In the genomic region with DNA sequence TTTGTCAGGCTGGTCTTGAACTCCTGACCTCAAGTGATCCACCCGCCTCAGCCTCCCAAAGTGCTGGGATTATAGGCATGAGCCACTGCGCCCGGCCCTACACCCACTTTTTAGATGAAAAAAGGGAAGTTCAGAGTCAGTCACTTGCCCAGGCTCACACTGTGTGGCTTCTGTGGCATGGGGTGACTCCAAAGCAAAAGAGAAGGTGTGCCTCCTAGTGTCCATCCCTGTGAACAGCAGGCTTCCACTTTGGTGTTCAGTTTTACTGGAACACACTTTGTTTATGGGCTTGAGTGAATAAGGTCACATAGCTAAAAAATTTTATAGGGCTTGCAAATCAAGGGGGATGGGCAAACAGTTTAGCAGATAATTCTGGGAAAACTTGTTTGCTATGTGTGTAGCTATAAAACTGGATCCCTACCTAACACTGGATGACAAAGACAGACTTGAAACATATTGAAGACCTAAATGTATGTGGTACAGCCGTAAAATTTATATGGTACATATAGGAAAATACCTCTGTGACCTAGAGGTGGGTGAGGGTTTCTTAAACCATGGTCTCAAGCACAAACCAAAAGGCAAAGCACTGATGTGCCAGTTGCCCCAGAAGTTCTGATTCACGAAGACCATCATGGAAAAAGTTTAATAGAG, we compare ENCODE assay signal across 8 cellular contexts. TPM values are rescaled to one million over a fixed set of nuclear protein-coding genes. Genes with fewer than 3 reads are reported as not detected.
A peak's percentile ranks its signal among the peaks of the same experiment; 100 is the strongest.
DNase-seq lines count a peak whose midpoint lies in the region; ATAC-seq lines count a peak whose summit lies in the region.

No MANE protein-coding gene starts in this region.

- no peaks in the 10 kb centered on the region for H3K4me1 Mint-ChIP-seq in stimulated activated effector memory CD8-positive, alpha-beta T cell treated with anti-CD3 and anti-CD28 coated beads, Interleukin-12 subunit alpha, Interleukin-12 subunit beta, amount 100 ng/mL, for 72 hours

- peak; percentile 80 for ATAC-seq in HG02759 (IDR thresholded peaks at IDR 0.05; ENCODE audit: unreplicated experiment)
- peak; percentile 84 for ATAC-seq in stimulated activated effector memory CD8-positive, alpha-beta T cell treated with anti-CD3 and anti-CD28 coated beads, Interleukin-12 subunit alpha, Interleukin-12 subunit beta, amount 100 ng/mL, for 72 hours

- peak; percentile 19 for DNase-seq in NCI-H1436 (lab: John Stamatoyannopoulos, UW)
- DNase-seq in NCI-H1436 treated with DMSO at 0.1 percent for 48 hours (lab: John Stamatoyannopoulos, UW) = no peak
- DNase-seq in NCI-H345 treated with DMSO at 0.1 percent for 48 hours (lab: John Stamatoyannopoulos, UW; ENCODE audit: unreplicated experiment) = peak; percentile 10
- peak; percentile 31 to 50 for DNase-seq in activated CD4-positive, alpha-beta T cell treated with anti-CD3 and anti-CD28 coated beads, Interleukin-2, amount 50 U/mL, for 24 hours (ENCODE audit: low read depth in 1 of 2, low spot score in 1 of 2)
- DNase-seq in effector CD4-positive, alpha-beta T cell = peak; percentile 44
- DNase-seq in mucosa of gallbladder (ENCODE audit: low spot score) = peak; percentile 69
- DNase-seq in stimulated activated effector memory CD8-positive, alpha-beta T cell treated with anti-CD3 and anti-CD28 coated beads, Interleukin-12 subunit alpha, Interleukin-12 subunit beta, amount 100 ng/mL, for 72 hours (ENCODE audit: low spot score in 2 of 2) = peak; percentile 53 to 79

- no peaks in the 10 kb centered on the region for H3K9me3 Mint-ChIP-seq in stimulated activated effector memory CD8-positive, alpha-beta T cell treated with anti-CD3 and anti-CD28 coated beads, Interleukin-12 subunit alpha, Interleukin-12 subunit beta, amount 100 ng/mL, for 72 hours

- H3K36me3 Mint-ChIP-seq in stimulated activated effector memory CD8-positive, alpha-beta T cell treated with anti-CD3 and anti-CD28 coated beads, Interleukin-12 subunit alpha, Interleukin-12 subunit beta, amount 100 ng/mL, for 72 hours = peaks cover 7% of the 10 kb centered on the region

- H3K27ac Mint-ChIP-seq in stimulated activated effector memory CD8-positive, alpha-beta T cell treated with anti-CD3 and anti-CD28 coated beads, Interleukin-12 subunit alpha, Interleukin-12 subunit beta, amount 100 ng/mL, for 72 hours = no peak overlapping the region

- H3K4me3 Mint-ChIP-seq in stimulated activated effector memory CD8-positive, alpha-beta T cell treated with anti-CD3 and anti-CD28 coated beads, Interleukin-12 subunit alpha, Interleukin-12 subunit beta, amount 100 ng/mL, for 72 hours = no peak overlapping the region

RNA-seq across cellular contexts. Expression of a gene that starts 54.9 kb away (rescaled TPM):
- 3.9 TPM for total RNA-seq in mucosa of gallbladder
